Comparison of ENCODE assay signal across 8 cellular contexts in genomic region chr2:136381722-136382633, GRCh38.
DNase-seq lines count a peak whose midpoint lies in the region; ATAC-seq and TF ChIP-seq lines count a peak whose summit lies in the region.

No MANE protein-coding gene starts in this region.

- peak overlapping the region; percentile 39 for H3K27ac Mint-ChIP-seq in endothelial cell (ENCODE audit: unreplicated experiment)
- H3K27ac Mint-ChIP-seq in stimulated activated memory B cell treated with anti-CD40 and anti-IgM and Interleukin-4, amounts not matched to agents 10 μg/mL and 1 μg/mL and 100 μg/mL, for 72 hours, result peak overlapping the region; percentile 95

- H3K9me3 Mint-ChIP-seq in endothelial cell (ENCODE audit: unreplicated experiment), result no peaks in the 10 kb centered on the region
- H3K9me3 Mint-ChIP-seq in stimulated activated memory B cell treated with anti-CD40 and anti-IgM and Interleukin-4, amounts not matched to agents 10 μg/mL and 1 μg/mL and 100 μg/mL, for 72 hours, result no peaks in the 10 kb centered on the region

- H3K36me3 ChIP-seq in mammary epithelial cell (ENCODE audit: insufficient read depth, low read length), result no peaks in the 10 kb centered on the region

- peak; percentile 9 to 37 (median 24) for DNase-seq in activated CD4-positive, CD25-positive, alpha-beta regulatory T cell (lab: John Stamatoyannopoulos, UW)
- DNase-seq in endothelial cell (ENCODE audit: low spot score) (no peak), occipital lobe (lab: John Stamatoyannopoulos, UW) (no peak), ureter (ENCODE audit: low spot score) (no peak), mammary epithelial cell (no peak)

- WGBS in mammary epithelial cell (ENCODE audit: low coverage, missing lambda C conversion rate), result 75% methylated on average over 10 of the region's 14 CpGs

- no peak overlapping the region for H3K9ac ChIP-seq in mammary epithelial cell (ENCODE audit: insufficient read depth, low read length)

- CTCF ChIA-PET in mammary epithelial cell (lab: Charles Lee; ENCODE audit: low non-redundant PET), result no interaction called here

- in situ Hi-C loops in mammary epithelial cell (cut with MboI; ENCODE audit: low sequenced_read_pairs in 2 of 2), result loop anchor here in 1 of 2 donors (25.0 kb wide), 1 partner anchor 1395 kb away; no protein-coding TSS in a partner anchor

- intact Hi-C loops in mammary epithelial cell (cut with micrococcal nuclease), result no loop called here

- TF ChIP-seq CTCF in endothelial cell (IDR thresholded peaks at IDR 0.05; ENCODE audit: unreplicated experiment) (no peak), mammary epithelial cell (conservative IDR thresholded peaks at IDR 0.05 in 1 of 2, IDR thresholded peaks at IDR 0.05 in 1 of 2; ENCODE audit: extremely low read depth in 1 of 2, insufficient read depth in 1 of 2, low read depth in 1 of 2, low read length in 2 of 2) (no peak)

- peak; percentile 60 for ATAC-seq in GM19043 (IDR thresholded peaks at IDR 0.05; ENCODE audit: low read depth, unreplicated experiment)
- ATAC-seq in HG03103 (IDR thresholded peaks at IDR 0.05; ENCODE audit: low read depth, unreplicated experiment), result peak; percentile 62
- peak; percentile 94 for ATAC-seq in stimulated activated memory B cell treated with anti-CD40 and anti-IgM and Interleukin-4, amounts not matched to agents 10 μg/mL and 1 μg/mL and 100 μg/mL, for 72 hours

- no peak overlapping the region for H3K4me3 ChIP-seq in mammary epithelial cell (replicated peaks in 1 of 3; ENCODE audit: insufficient read depth in 1 of 3, low read depth in 2 of 3, low read length in 3 of 3)

- no peak overlapping the region for H2AFZ ChIP-seq in mammary epithelial cell (ENCODE audit: low read depth, low read length)

- H3K4me2 ChIP-seq in mammary epithelial cell (ENCODE audit: insufficient read depth, low read depth, low read length), result no peak overlapping the region

- H3K79me2 ChIP-seq in mammary epithelial cell (ENCODE audit: insufficient read depth, low read length), result no peaks in the 10 kb centered on the region

- no peak overlapping the region for H3K27ac ChIP-seq in mammary epithelial cell (ENCODE audit: insufficient read depth, low read depth, low read length)

- no peaks in the 10 kb centered on the region for H3K27me3 Mint-ChIP-seq in endothelial cell (ENCODE audit: unreplicated experiment)
- no peaks in the 10 kb centered on the region for H3K27me3 Mint-ChIP-seq in stimulated activated memory B cell treated with anti-CD40 and anti-IgM and Interleukin-4, amounts not matched to agents 10 μg/mL and 1 μg/mL and 100 μg/mL, for 72 hours

- H4K20me1 ChIP-seq in mammary epithelial cell (ENCODE audit: insufficient read depth, low read length), result no peaks in the 10 kb centered on the region

- peaks cover 18% of the 10 kb centered on the region for H3K4me1 Mint-ChIP-seq in endothelial cell (ENCODE audit: unreplicated experiment)
- H3K4me1 Mint-ChIP-seq in stimulated activated memory B cell treated with anti-CD40 and anti-IgM and Interleukin-4, amounts not matched to agents 10 μg/mL and 1 μg/mL and 100 μg/mL, for 72 hours, result peaks cover 55% of the 10 kb centered on the region

- no peaks in the 10 kb centered on the region for H3K4me1 ChIP-seq in mammary epithelial cell (ENCODE audit: insufficient read depth, low read length)

- no peaks in the 10 kb centered on the region for H3K36me3 Mint-ChIP-seq in endothelial cell (ENCODE audit: low read depth, unreplicated experiment)
- no peaks in the 10 kb centered on the region for H3K36me3 Mint-ChIP-seq in stimulated activated memory B cell treated with anti-CD40 and anti-IgM and Interleukin-4, amounts not matched to agents 10 μg/mL and 1 μg/mL and 100 μg/mL, for 72 hours

- H3K4me3 Mint-ChIP-seq in endothelial cell (ENCODE audit: unreplicated experiment), result no peak overlapping the region
- H3K4me3 Mint-ChIP-seq in stimulated activated memory B cell treated with anti-CD40 and anti-IgM and Interleukin-4, amounts not matched to agents 10 μg/mL and 1 μg/mL and 100 μg/mL, for 72 hours, result peak overlapping the region; percentile 28

- no peaks in the 10 kb centered on the region for H3K9me3 ChIP-seq in mammary epithelial cell (replicated peaks; ENCODE audit: insufficient read depth, low read length)

- peaks cover 2% of the 10 kb centered on the region for H3K27me3 ChIP-seq in mammary epithelial cell (ENCODE audit: insufficient read depth, low read length)

- BruUV-seq in mammary epithelial cell (replicated peaks; lab: Mats Ljungman, UMichigan), result no TSS peak

- dilution Hi-C loops in mammary epithelial cell (cut with HindIII; ENCODE audit: low sequenced_read_pairs), result no loop called here

Comparison
In these comparisons a context has a peak if more than half of its experiments do, and no peak if none do; other contexts are left out.
1. DNase-seq: peak in activated CD4-positive, CD25-positive, alpha-beta regulatory T cell (4 of 4); none in endothelial cell (single experiment), occipital lobe (single experiment), ureter (single experiment) and mammary epithelial cell (single experiment).
2. Peak in every context shown above with its lines, with median percentiles within 50 percentile points of each other: ATAC-seq.